ENCODE assay signal across 12 cellular contexts in the genomic region with DNA sequence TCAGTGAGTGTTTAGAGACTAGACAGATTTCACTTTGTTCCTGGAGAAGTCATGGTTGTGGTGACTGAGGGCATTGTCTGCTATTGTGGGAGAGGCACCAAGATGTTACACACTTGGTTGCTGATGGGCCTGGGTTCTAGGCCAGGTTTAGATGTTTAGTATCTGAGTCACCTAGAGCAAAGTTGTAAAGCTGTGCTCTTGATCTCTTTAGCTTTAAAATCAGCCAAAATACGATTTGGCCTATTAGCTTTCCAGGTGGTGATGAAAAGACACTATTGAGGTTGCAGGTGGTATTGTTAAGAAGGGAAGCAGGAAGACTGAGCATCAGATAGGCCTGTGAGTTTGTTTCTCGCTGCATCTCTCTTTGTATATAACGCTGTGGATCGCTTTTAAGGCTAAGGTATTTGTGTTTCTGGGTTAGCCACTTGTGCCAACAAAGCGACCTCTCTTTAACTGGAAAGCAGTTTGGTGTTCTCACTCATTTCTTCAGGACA. TPM values are rescaled to one million over a fixed set of nuclear protein-coding genes. Genes with fewer than 3 reads are reported as not detected.
DNase-seq lines count a peak whose midpoint lies in the region; ATAC-seq, FAIRE-seq and TF ChIP-seq lines count a peak whose summit lies in the region.
"Had no signal": no experiment of that assay in that cellular context is flagged by ENCODE, and none has a peak within 500 bp of the region (broad histone marks: within the 10 kb centered on the region; RNA-seq: fewer than 3 reads in every experiment).

No MANE protein-coding gene starts in this region.

- H3K9me3 ChIP-seq in Peyer's patch, result no peaks in the 10 kb centered on the region
- H3K9me3 ChIP-seq in pancreas, result no peaks in the 10 kb centered on the region

- no peak overlapping the region for H3K4me3 ChIP-seq in AG10803 (ENCODE audit: low read length)
- no peak overlapping the region for H3K4me3 ChIP-seq in Peyer's patch
- no peak overlapping the region for H3K4me3 ChIP-seq in pancreas
- no peak overlapping the region for H3K4me3 ChIP-seq in lower leg skin (ENCODE audit: low read depth, poor library complexity, severe bottlenecking)
- H3K4me3 ChIP-seq: lower lobe of right lung had no signal

- ATAC-seq in pancreas, result peak in 3 of 4 donors; percentile 13 to 25 (median 17)
- ATAC-seq in GM18907 (IDR thresholded peaks at IDR 0.05; ENCODE audit: unreplicated experiment), result no peak

- no peak for TF ChIP-seq POLR2A in Peyer's patch (IDR thresholded peaks at IDR 0.05)
- TF ChIP-seq POLR2A in lower leg skin (IDR thresholded peaks at IDR 0.05), result no peak

- peak; percentile 81 for DNase-seq in AG10803 (ENCODE audit: low read depth)
- no peak for DNase-seq in Peyer's patch
- peak; percentile 55 for DNase-seq in fibroblast of gingiva (ENCODE audit: low read depth)
- DNase-seq in pancreas, result no peak
- no peak for DNase-seq in NCI-H1694 treated with DMSO at 0.1 percent for 48 hours (lab: John Stamatoyannopoulos, UW)
- no peak for DNase-seq in AML-193 (lab: John Stamatoyannopoulos, UW)
- DNase-seq in lower leg skin (ENCODE audit: low spot score in 2 of 2), result no peak
- DNase-seq: CD4-positive, CD25-positive, alpha-beta regulatory T cell; effector CD4-positive, alpha-beta T cell; lower lobe of right lung had no signal

- WGBS in pancreas, 2 donors, result 90 to 92% methylated on average over 5 of the region's 5 CpGs
- 75 to 81% methylated on average over 5 of the region's 5 CpGs for WGBS in lower leg skin, 2 donors

- intact Hi-C loops in pancreas (cut with DNase I) (no loop called here), lower leg skin (cut with DNase I; ENCODE audit: low total_unique reads) (no loop called here)

- H3K27ac ChIP-seq in Peyer's patch, result peak overlapping the region in 3 of 4 donors; percentile 1 to 36 (median 31)
- H3K27ac ChIP-seq in pancreas, result no peak overlapping the region

- H3K4me1 ChIP-seq in Peyer's patch, result peaks cover 0 to 14% (median 0%) of the 10 kb centered on the region in 4 donors
- H3K4me1 ChIP-seq in pancreas, result peaks cover 36 to 51% (median 45%) of the 10 kb centered on the region in 3 donors

- no peak for FAIRE-seq in pancreas (lab: Jason Lieb, UNC)
- FAIRE-seq: TTC549 had no signal

- H3K27me3 ChIP-seq in Peyer's patch, result no peaks in the 10 kb centered on the region
- H3K27me3 ChIP-seq in pancreas, result no peaks in the 10 kb centered on the region

- H3K36me3 ChIP-seq in Peyer's patch (no peaks in the 10 kb centered on the region), pancreas (no peaks in the 10 kb centered on the region)
- H3K36me3 ChIP-seq: lower lobe of right lung had no signal

- TF ChIP-seq CTCF in AG10803 (conservative IDR thresholded peaks at IDR 0.05; ENCODE audit: low read length), result no peak
- no peak for TF ChIP-seq CTCF in Peyer's patch (IDR thresholded peaks at IDR 0.05)
- no peak for TF ChIP-seq CTCF in pancreas (IDR thresholded peaks at IDR 0.05)
- no peak for TF ChIP-seq CTCF in lower leg skin (IDR thresholded peaks at IDR 0.05)

RNA-seq across cellular contexts. Expression of a gene that starts 48.6 kb away (rescaled TPM):
- total RNA-seq in Peyer's patch, result 10 to 100 TPM; 34.3 to 61.1 (median 49.7) TPM
- 10 to 100 TPM; 33.0 to 61.2 (median 41.7) TPM for total RNA-seq in pancreas
- polyA plus RNA-seq in pancreas, result 10 to 100 TPM; 11.3 to 12.6 TPM
- total RNA-seq in lower leg skin, result 100 to 1,000 TPM; 110 to 176 (median 139) TPM

Comparison
In these comparisons a context has a peak if more than half of its experiments do, and no peak if none do; other contexts are left out.
1. DNase-seq: peak in AG10803 (single experiment) and fibroblast of gingiva (single experiment); none in Peyer's patch (0 of 3), pancreas (0 of 6), NCI-H1694 treated with DMSO at 0.1 percent for 48 hours (single experiment), AML-193 (0 of 2) and lower leg skin (0 of 2).
2. H3K27ac ChIP-seq: peak in Peyer's patch (3 of 4); none in pancreas (0 of 4).